ENCODE assay signal across 1 cellular context in the genomic region with DNA sequence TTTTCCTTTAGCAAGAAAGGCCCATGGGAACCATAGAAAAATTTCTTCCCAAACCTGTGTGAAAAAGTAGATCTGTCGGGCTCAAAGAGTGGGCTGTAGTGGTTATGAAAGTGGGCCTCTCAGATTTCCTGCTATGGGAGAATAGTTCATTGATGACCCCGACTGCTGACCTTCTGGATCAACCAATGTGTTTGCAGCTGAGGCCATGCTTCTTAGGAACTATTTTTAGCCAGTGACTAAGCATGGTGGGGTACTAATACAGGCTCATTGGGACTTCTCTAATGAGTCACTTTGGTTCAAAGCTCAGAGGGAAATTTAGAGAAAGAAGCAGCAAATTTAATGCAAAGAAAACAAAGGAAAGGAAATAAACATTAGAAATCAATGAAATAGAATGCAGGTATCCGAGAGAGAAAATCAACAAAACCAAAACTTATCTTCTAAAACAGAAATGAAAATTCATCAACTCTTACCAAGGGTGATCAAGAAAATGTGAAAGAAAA.
TF ChIP-seq lines count a peak whose summit lies in the region.

No MANE protein-coding gene starts in this region.

TF ChIP-seq in GM12878, 131 proteins besides CTCF, POLR2A, EP300 and RAD21:
- TF ChIP-seq MEF2A (IDR thresholded peaks at IDR 0.05; ENCODE audit: insufficient read depth, low read depth, low read length) (peak; percentile 68; the same call in 1 of the 2 replicates), MEF2B (IDR thresholded peaks at IDR 0.05; ENCODE audit: partially characterized antibody, poor library complexity, severe bottlenecking) (peak; percentile 44), NR2F1 (conservative IDR thresholded peaks at IDR 0.05) (peak; percentile 85), YY1 (IDR thresholded peaks at IDR 0.05; ENCODE audit: low read depth, low read length) (no peak), ATF7 (IDR thresholded peaks at IDR 0.05; ENCODE audit: low read depth) (0 out of 2 replicates have a peak, but pooled peaks have one; percentile 22), HDAC6 (IDR thresholded peaks at IDR 0.05; ENCODE audit: unreplicated experiment) (no peak), CHD1 (IDR thresholded peaks at IDR 0.05; ENCODE audit: low read depth, low read length) (no peak), BCL11A (IDR thresholded peaks at IDR 0.05; ENCODE audit: low read depth, low read length) (peak; percentile 14; the same call in 1 of the 2 replicates), JUNB (IDR thresholded peaks at IDR 0.05) (peak; percentile 62), RB1 (IDR thresholded peaks at IDR 0.05; ENCODE audit: borderline replicate concordance) (no peak)
- TF ChIP-seq, protein P1, sequence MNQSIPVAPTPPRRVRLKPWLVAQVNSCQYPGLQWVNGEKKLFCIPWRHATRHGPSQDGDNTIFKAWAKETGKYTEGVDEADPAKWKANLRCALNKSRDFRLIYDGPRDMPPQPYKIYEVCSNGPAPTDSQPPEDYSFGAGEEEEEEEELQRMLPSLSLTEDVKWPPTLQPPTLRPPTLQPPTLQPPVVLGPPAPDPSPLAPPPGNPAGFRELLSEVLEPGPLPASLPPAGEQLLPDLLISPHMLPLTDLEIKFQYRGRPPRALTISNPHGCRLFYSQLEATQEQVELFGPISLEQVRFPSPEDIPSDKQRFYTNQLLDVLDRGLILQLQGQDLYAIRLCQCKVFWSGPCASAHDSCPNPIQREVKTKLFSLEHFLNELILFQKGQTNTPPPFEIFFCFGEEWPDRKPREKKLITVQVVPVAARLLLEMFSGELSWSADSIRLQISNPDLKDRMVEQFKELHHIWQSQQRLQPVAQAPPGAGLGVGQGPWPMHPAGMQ (IDR thresholded peaks at IDR 0.05; ENCODE audit: borderline replicate concordance) = no peak
- TF ChIP-seq, protein P2, sequence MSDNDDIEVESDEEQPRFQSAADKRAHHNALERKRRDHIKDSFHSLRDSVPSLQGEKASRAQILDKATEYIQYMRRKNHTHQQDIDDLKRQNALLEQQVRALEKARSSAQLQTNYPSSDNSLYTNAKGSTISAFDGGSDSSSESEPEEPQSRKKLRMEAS (IDR thresholded peaks at IDR 0.05; ENCODE audit: low read depth, low read length) = no peak
- TF ChIP-seq, protein P3, sequence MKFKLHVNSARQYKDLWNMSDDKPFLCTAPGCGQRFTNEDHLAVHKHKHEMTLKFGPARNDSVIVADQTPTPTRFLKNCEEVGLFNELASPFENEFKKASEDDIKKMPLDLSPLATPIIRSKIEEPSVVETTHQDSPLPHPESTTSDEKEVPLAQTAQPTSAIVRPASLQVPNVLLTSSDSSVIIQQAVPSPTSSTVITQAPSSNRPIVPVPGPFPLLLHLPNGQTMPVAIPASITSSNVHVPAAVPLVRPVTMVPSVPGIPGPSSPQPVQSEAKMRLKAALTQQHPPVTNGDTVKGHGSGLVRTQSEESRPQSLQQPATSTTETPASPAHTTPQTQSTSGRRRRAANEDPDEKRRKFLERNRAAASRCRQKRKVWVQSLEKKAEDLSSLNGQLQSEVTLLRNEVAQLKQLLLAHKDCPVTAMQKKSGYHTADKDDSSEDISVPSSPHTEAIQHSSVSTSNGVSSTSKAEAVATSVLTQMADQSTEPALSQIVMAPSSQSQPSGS (IDR thresholded peaks at IDR 0.05; ENCODE audit: low read length) = 0 out of 2 replicates have a peak, but pooled peaks have one; percentile 14
- TF ChIP-seq, protein P4, sequence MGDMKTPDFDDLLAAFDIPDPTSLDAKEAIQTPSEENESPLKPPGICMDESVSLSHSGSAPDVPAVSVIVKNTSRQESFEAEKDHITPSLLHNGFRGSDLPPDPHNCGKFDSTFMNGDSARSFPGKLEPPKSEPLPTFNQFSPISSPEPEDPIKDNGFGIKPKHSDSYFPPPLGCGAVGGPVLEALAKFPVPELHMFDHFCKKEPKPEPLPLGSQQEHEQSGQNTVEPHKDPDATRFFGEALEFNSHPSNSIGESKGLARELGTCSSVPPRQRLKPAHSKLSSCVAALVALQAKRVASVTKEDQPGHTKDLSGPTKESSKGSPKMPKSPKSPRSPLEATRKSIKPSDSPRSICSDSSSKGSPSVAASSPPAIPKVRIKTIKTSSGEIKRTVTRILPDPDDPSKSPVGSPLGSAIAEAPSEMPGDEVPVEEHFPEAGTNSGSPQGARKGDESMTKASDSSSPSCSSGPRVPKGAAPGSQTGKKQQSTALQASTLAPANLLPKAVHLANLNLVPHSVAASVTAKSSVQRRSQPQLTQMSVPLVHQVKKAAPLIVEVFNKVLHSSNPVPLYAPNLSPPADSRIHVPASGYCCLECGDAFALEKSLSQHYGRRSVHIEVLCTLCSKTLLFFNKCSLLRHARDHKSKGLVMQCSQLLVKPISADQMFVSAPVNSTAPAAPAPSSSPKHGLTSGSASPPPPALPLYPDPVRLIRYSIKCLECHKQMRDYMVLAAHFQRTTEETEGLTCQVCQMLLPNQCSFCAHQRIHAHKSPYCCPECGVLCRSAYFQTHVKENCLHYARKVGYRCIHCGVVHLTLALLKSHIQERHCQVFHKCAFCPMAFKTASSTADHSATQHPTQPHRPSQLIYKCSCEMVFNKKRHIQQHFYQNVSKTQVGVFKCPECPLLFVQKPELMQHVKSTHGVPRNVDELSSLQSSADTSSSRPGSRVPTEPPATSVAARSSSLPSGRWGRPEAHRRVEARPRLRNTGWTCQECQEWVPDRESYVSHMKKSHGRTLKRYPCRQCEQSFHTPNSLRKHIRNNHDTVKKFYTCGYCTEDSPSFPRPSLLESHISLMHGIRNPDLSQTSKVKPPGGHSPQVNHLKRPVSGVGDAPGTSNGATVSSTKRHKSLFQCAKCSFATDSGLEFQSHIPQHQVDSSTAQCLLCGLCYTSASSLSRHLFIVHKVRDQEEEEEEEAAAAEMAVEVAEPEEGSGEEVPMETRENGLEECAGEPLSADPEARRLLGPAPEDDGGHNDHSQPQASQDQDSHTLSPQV (IDR thresholded peaks at IDR 0.05) = no peak
TF ChIP-seq in GM12878: peak in this region for 7.
